ENCODE assay signal across 8 cellular contexts in genomic region chr14:101781240-101782061, GRCh38. TPM values are rescaled to one million over a fixed set of nuclear protein-coding genes. Genes with fewer than 3 reads are reported as not detected.
DNase-seq lines count a peak whose midpoint lies in the region; ATAC-seq and TF ChIP-seq lines count a peak whose summit lies in the region.

No MANE protein-coding gene starts in this region.

- TF ChIP-seq CTCF in fibroblast of villous mesenchyme (IDR thresholded peaks at IDR 0.05; ENCODE audit: insufficient read depth, low read depth, low read length) (no peak), parathyroid adenoma (IDR thresholded peaks at IDR 0.05) (no peak)

- H3K4me2 ChIP-seq in parathyroid adenoma (ENCODE audit: low read length), result peak overlapping the region; percentile 68

- peaks cover 43% of the 10 kb centered on the region for H3K79me2 ChIP-seq in parathyroid adenoma

- H2AFZ ChIP-seq in parathyroid adenoma, result peak overlapping the region; percentile 53

- peak; percentile 77 for DNase-seq in activated CD8-positive, alpha-beta memory T cell treated with anti-CD3 and anti-CD28 coated beads, Interleukin-2, amount 50 U/mL, for 48 hours
- DNase-seq in fibroblast of villous mesenchyme (ENCODE audit: low read depth) (no peak), cerebellar nuclear complex (lab: John Stamatoyannopoulos, UW) (no peak)

- ATAC-seq in HG03460 (IDR thresholded peaks at IDR 0.05; ENCODE audit: unreplicated experiment), result no peak
- no peak for ATAC-seq in GM18868 (IDR thresholded peaks at IDR 0.05; ENCODE audit: unreplicated experiment)
- no peak for ATAC-seq in HG02678 (IDR thresholded peaks at IDR 0.05; ENCODE audit: unreplicated experiment)

- H3K36me3 ChIP-seq in HUES48 (ENCODE audit: control insufficient read depth, insufficient read depth, low read length), result no peaks in the 10 kb centered on the region
- no peaks in the 10 kb centered on the region for H3K36me3 ChIP-seq in parathyroid adenoma (ENCODE audit: control insufficient read depth, insufficient read depth, low read length)

- no peaks in the 10 kb centered on the region for H3K9me3 ChIP-seq in HUES48 (ENCODE audit: control insufficient read depth, insufficient read depth, low read length)
- H3K9me3 ChIP-seq in parathyroid adenoma (ENCODE audit: control insufficient read depth, low read length), result no peaks in the 10 kb centered on the region

- H3K4me3 ChIP-seq in HUES48 (ENCODE audit: low read depth, low read length) (peak overlapping the region; percentile 75), fibroblast of villous mesenchyme (ENCODE audit: low read depth, low read length) (peak overlapping the region; percentile 36), parathyroid adenoma (ENCODE audit: low read depth, low read length) (no peak overlapping the region)

- H3K27ac ChIP-seq in HUES48 (ENCODE audit: low read depth, low read length) (no peak overlapping the region), parathyroid adenoma (no peak overlapping the region)

- H3K27me3 ChIP-seq in HUES48 (ENCODE audit: control insufficient read depth, insufficient read depth, low read length), result peaks cover 36% of the 10 kb centered on the region
- H3K27me3 ChIP-seq in parathyroid adenoma (ENCODE audit: control insufficient read depth, insufficient read depth, low read length), result no peaks in the 10 kb centered on the region

- peaks cover 9% of the 10 kb centered on the region for H3K4me1 ChIP-seq in HUES48 (ENCODE audit: control insufficient read depth, insufficient read depth, low read length)
- H3K4me1 ChIP-seq in parathyroid adenoma, result peaks cover 9% of the 10 kb centered on the region

- H3K9ac ChIP-seq in HUES48 (ENCODE audit: low read depth, low read length) (no peak overlapping the region), parathyroid adenoma (no peak overlapping the region)

RNA-seq across cellular contexts. Expression of gene PPP2R5C, which starts 19.9 kb away (rescaled TPM):
- 87.3 and 114 TPM in 2 replicates for total RNA-seq in fibroblast of villous mesenchyme
